16 cellular contexts compared by ENCODE assay signal in genomic region chr5:1017691-1018455, GRCh38. TPM values are rescaled to one million over a fixed set of nuclear protein-coding genes. Genes with fewer than 3 reads are reported as not detected.
"Had no signal": no experiment of that assay in that cellular context is flagged by ENCODE, and none has a peak within 500 bp of the region (broad histone marks: within the 10 kb centered on the region; RNA-seq: fewer than 3 reads in every experiment).

No MANE protein-coding gene starts in this region.

- H3K27ac ChIP-seq: brain microvascular endothelial cell, gastrocnemius medialis, transverse colon had no signal

- ATAC-seq: activated CD8-positive, alpha-beta T cell treated with anti-CD3 and anti-CD28 coated beads, Interleukin-2, amount 10 ng/mL, durations not matched to agents 7 days and 5 days; gastrocnemius medialis; mucosa of descending colon; naive thymus-derived CD8-positive, alpha-beta T cell; stimulated activated naive B cell treated with anti-CD40 and anti-IgM and Interleukin-4, amounts not matched to agents 10 μg/mL and 1 μg/mL and 100 μg/mL, for 72 hours had no signal

- H3K36me3 Mint-ChIP-seq: activated naive CD8-positive, alpha-beta T cell; naive thymus-derived CD8-positive, alpha-beta T cell; stimulated activated naive B cell treated with anti-CD40 and anti-IgM and Interleukin-4, amounts not matched to agents 10 μg/mL and 1 μg/mL and 100 μg/mL, for 72 hours had no signal

- H3K9me3 Mint-ChIP-seq: activated T-cell treated with anti-CD3 and anti-CD28 coated beads, Interleukin-2, amount 50 U/mL, for 72 hours; naive thymus-derived CD8-positive, alpha-beta T cell; stimulated activated naive B cell treated with anti-CD40 and anti-IgM and Interleukin-4, amounts not matched to agents 10 μg/mL and 1 μg/mL and 100 μg/mL, for 72 hours had no signal

- H3K4me3 ChIP-seq: gastrocnemius medialis, mucosa of descending colon, transverse colon had no signal

- H3K27ac Mint-ChIP-seq: activated CD8-positive, alpha-beta T cell treated with anti-CD3 and anti-CD28 coated beads, Interleukin-2, amount 10 ng/mL, durations not matched to agents 7 days and 5 days; activated naive CD8-positive, alpha-beta T cell; activated T-cell treated with anti-CD3 and anti-CD28 coated beads, Interleukin-2, amount 50 U/mL, for 72 hours; naive thymus-derived CD8-positive, alpha-beta T cell; progenitor cell of endocrine pancreas; stimulated activated naive B cell treated with anti-CD40 and anti-IgM and Interleukin-4, amounts not matched to agents 10 μg/mL and 1 μg/mL and 100 μg/mL, for 72 hours had no signal

- H3K4me1 ChIP-seq: gastrocnemius medialis, transverse colon had no signal

- H3K27me3 ChIP-seq: gastrocnemius medialis, transverse colon had no signal

- H3K4me1 Mint-ChIP-seq: naive thymus-derived CD8-positive, alpha-beta T cell; stimulated activated naive B cell treated with anti-CD40 and anti-IgM and Interleukin-4, amounts not matched to agents 10 μg/mL and 1 μg/mL and 100 μg/mL, for 72 hours had no signal

- H3K4me3 Mint-ChIP-seq: activated CD8-positive, alpha-beta T cell treated with anti-CD3 and anti-CD28 coated beads, Interleukin-2, amount 10 ng/mL, durations not matched to agents 7 days and 5 days; activated naive CD8-positive, alpha-beta T cell; activated T-cell treated with anti-CD3 and anti-CD28 coated beads, Interleukin-2, amount 50 U/mL, for 72 hours; naive thymus-derived CD8-positive, alpha-beta T cell; stimulated activated naive B cell treated with anti-CD40 and anti-IgM and Interleukin-4, amounts not matched to agents 10 μg/mL and 1 μg/mL and 100 μg/mL, for 72 hours had no signal

- DNase-seq: activated CD4-positive, alpha-beta T cell treated with anti-CD3 and anti-CD28 coated beads for 48 hours; activated CD8-positive, alpha-beta memory T cell treated with anti-CD3 and anti-CD28 coated beads, Interleukin-2, amount 50 U/mL, for 4 hours; activated CD8-positive, alpha-beta T cell treated with anti-CD3 and anti-CD28 coated beads, Interleukin-2, amount 10 ng/mL, durations not matched to agents 7 days and 5 days; activated gamma-delta T cell treated with Interleukin-2 at 50 U/mL for 16 hours; activated T-cell treated with anti-CD3 and anti-CD28 coated beads, Interleukin-2, amount 50 U/mL, for 72 hours; brain microvascular endothelial cell; effector memory CD4-positive, alpha-beta T cell; gastrocnemius medialis; stimulated activated naive B cell treated with anti-CD40 and anti-IgM and Interleukin-4, amounts not matched to agents 10 μg/mL and 1 μg/mL and 100 μg/mL, for 72 hours; T-helper 2 cell; transverse colon had no signal

- H3K36me3 ChIP-seq: brain microvascular endothelial cell, gastrocnemius medialis, transverse colon had no signal

- H3K9me3 ChIP-seq: gastrocnemius medialis, mucosa of descending colon, transverse colon had no signal

- H3K27me3 Mint-ChIP-seq: activated naive CD8-positive, alpha-beta T cell; progenitor cell of endocrine pancreas had no signal

RNA-seq across cellular contexts. Expression of gene NKD2, which starts 9.3 kb away (rescaled TPM):
- total RNA-seq: epithelial cell of proximal tubule; gastrocnemius medialis; naive thymus-derived CD8-positive, alpha-beta T cell had no signal
